ENCODE assay signal across 6 cellular contexts in genomic region chr4:22801391-22801790, GRCh38.
"Had no signal": no experiment of that assay in that cellular context is flagged by ENCODE, and none has a peak within 500 bp of the region (broad histone marks: within the 10 kb centered on the region; RNA-seq: fewer than 3 reads in every experiment).

No MANE protein-coding gene starts in this region.

- DNase-seq: IMR-90, KBM-7, KG1 had no signal

- H3K27ac ChIP-seq: HL-60, KMS-11 had no signal

- FAIRE-seq: HTR-8/SVneo had no signal

- H3K4me2 ChIP-seq: KMS-11 had no signal

- H3K9ac ChIP-seq: KMS-11 had no signal
